22 cellular contexts compared by ENCODE assay signal in the genomic region with DNA sequence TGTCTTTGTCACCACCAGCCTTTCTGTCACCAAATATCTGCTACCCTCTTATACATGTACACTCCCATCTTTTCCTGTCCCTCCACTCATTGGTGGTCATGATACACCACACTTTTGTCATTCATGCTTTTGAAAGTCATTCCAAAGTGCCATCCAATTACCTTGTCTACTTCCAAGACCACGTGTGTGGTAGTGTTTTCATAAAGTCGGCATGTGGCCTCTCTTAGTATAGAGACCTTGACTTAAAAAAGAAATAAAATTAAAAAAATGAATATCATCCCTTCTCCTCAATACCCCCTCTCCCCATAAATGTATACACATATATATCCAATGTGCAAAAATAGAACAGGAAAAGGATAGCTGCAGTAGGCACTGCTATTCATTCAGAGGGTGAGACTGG.
DNase-seq lines count a peak whose midpoint lies in the region; ATAC-seq and TF ChIP-seq lines count a peak whose summit lies in the region.
"Had no signal": no experiment of that assay in that cellular context is flagged by ENCODE, and none has a peak within 500 bp of the region (broad histone marks: within the 10 kb centered on the region; RNA-seq: fewer than 3 reads in every experiment).

No MANE protein-coding gene starts in this region.

- no peaks in the 10 kb centered on the region for H3F3A ChIP-seq in GM23338 (replicated peaks; ENCODE audit: low read depth)

- no peak overlapping the region for H3K4me2 ChIP-seq in GM23338
- no peak overlapping the region for H3K4me2 ChIP-seq in Karpas-422 (ENCODE audit: low read depth, low read length, poor library complexity, severe bottlenecking)
- H3K4me2 ChIP-seq: BLaER1 had no signal

- POLR2A ChIA-PET in naive thymus-derived CD4-positive, alpha-beta T cell (lab: Charles Lee): no interaction called here

- H3K79me2 ChIP-seq in GM23338 (replicated peaks; ENCODE audit: insufficient read depth): no peaks in the 10 kb centered on the region
- H3K79me2 ChIP-seq in Karpas-422 (ENCODE audit: low read length): no peaks in the 10 kb centered on the region

- H3K4me1 ChIP-seq in GM23338 (ENCODE audit: insufficient read depth) (no peaks in the 10 kb centered on the region), Karpas-422 (ENCODE audit: low read length) (peaks cover 17% of the 10 kb centered on the region), esophagus muscularis mucosa (no peaks in the 10 kb centered on the region)
- H3K4me1 ChIP-seq in naive thymus-derived CD4-positive, alpha-beta T cell (ENCODE audit: control insufficient read depth in 2 of 2, insufficient read depth in 2 of 2, low read length in 2 of 2): no peaks in the 10 kb centered on the region
- H3K4me1 ChIP-seq: BE2C, BLaER1 had no signal

- H3K4me3 ChIP-seq in GM23338 (no peak overlapping the region), Karpas-422 (ENCODE audit: low read length) (no peak overlapping the region), esophagus muscularis mucosa (no peak overlapping the region)
- H3K4me3 ChIP-seq in naive thymus-derived CD4-positive, alpha-beta T cell (ENCODE audit: low read length): no peak overlapping the region
- H3K4me3 ChIP-seq: BLaER1, GM12878 had no signal

- intact Hi-C loops in esophagus muscularis mucosa (cut with DNase I): no loop called here
- intact Hi-C loops in naive thymus-derived CD4-positive, alpha-beta T cell (cut with micrococcal nuclease): no loop called here

- no peak overlapping the region for H3K27ac Mint-ChIP-seq in GM23338
- no peak overlapping the region for H3K27ac Mint-ChIP-seq in naive thymus-derived CD4-positive, alpha-beta T cell
- H3K27ac Mint-ChIP-seq: CD14-positive monocyte; CD4-positive, alpha-beta memory T cell; CD4-positive, CD25-positive, alpha-beta regulatory T cell; CD8-positive, alpha-beta memory T cell had no signal

- peaks cover 6% of the 10 kb centered on the region for H3K27me3 Mint-ChIP-seq in GM23338 (ENCODE audit: insufficient read depth, low read depth, poor library complexity)
- no peaks in the 10 kb centered on the region for H3K27me3 Mint-ChIP-seq in naive thymus-derived CD4-positive, alpha-beta T cell
- H3K27me3 Mint-ChIP-seq: CD4-positive, alpha-beta memory T cell; CD4-positive, CD25-positive, alpha-beta regulatory T cell; CD8-positive, alpha-beta memory T cell had no signal

- peaks cover 8% of the 10 kb centered on the region; the same call in 2 of the 3 replicates for H3K4me1 Mint-ChIP-seq in GM23338
- H3K4me1 Mint-ChIP-seq in naive thymus-derived CD4-positive, alpha-beta T cell: peaks cover 0 to 1% (median 0%) of the 10 kb centered on the region in 7 donors
- H3K4me1 Mint-ChIP-seq: CD14-positive monocyte; CD4-positive, alpha-beta memory T cell; CD4-positive, CD25-positive, alpha-beta regulatory T cell; CD8-positive, alpha-beta memory T cell had no signal

- H3K9me3 ChIP-seq in Karpas-422 (ENCODE audit: low read length): no peaks in the 10 kb centered on the region
- H3K9me3 ChIP-seq in esophagus muscularis mucosa: no peaks in the 10 kb centered on the region
- H3K9me3 ChIP-seq in naive thymus-derived CD4-positive, alpha-beta T cell (ENCODE audit: control insufficient read depth in 2 of 3, low read length in 3 of 3): no peaks in the 10 kb centered on the region
- H3K9me3 ChIP-seq: BE2C, BLaER1 had no signal

- 92% methylated on average over 2 of the region's 2 CpGs for WGBS in esophagus muscularis mucosa

- CTCF ChIA-PET in naive thymus-derived CD4-positive, alpha-beta T cell (lab: Charles Lee): no interaction called here

- TF ChIP-seq CTCF in GM23338 (conservative IDR thresholded peaks at IDR 0.05; ENCODE audit: low read depth in 2 of 2): no peak
- TF ChIP-seq CTCF in esophagus muscularis mucosa (IDR thresholded peaks at IDR 0.05): no peak

- H4K20me1 ChIP-seq in GM23338 (replicated peaks; ENCODE audit: insufficient read depth): no peaks in the 10 kb centered on the region
- no peaks in the 10 kb centered on the region for H4K20me1 ChIP-seq in Karpas-422 (ENCODE audit: insufficient read depth, low read depth, low read length)
- H4K20me1 ChIP-seq: BLaER1 had no signal

- H3K9me3 Mint-ChIP-seq in GM23338: peaks cover 3% of the 10 kb centered on the region; the same call in 1 of the 3 replicates
- H3K9me3 Mint-ChIP-seq in naive thymus-derived CD4-positive, alpha-beta T cell: peaks cover 0 to 14% (median 5%) of the 10 kb centered on the region in 11 donors

- peaks cover 5% of the 10 kb centered on the region; the same call in 1 of the 2 replicates for H3K36me3 ChIP-seq in GM23338 (ENCODE audit: insufficient read depth)
- H3K36me3 ChIP-seq in Karpas-422 (ENCODE audit: insufficient read depth, low read length): no peaks in the 10 kb centered on the region; the same call in 1 of the 2 replicates
- no peaks in the 10 kb centered on the region for H3K36me3 ChIP-seq in esophagus muscularis mucosa
- H3K36me3 ChIP-seq in naive thymus-derived CD4-positive, alpha-beta T cell (ENCODE audit: control insufficient read depth in 2 of 3, insufficient read depth in 3 of 3, low read length in 3 of 3): no peaks in the 10 kb centered on the region
- H3K36me3 ChIP-seq: BE2C, BLaER1 had no signal

- H3K27me3 ChIP-seq in GM23338 (ENCODE audit: insufficient read depth) (no peaks in the 10 kb centered on the region), Karpas-422 (ENCODE audit: low read length) (no peaks in the 10 kb centered on the region), esophagus muscularis mucosa (no peaks in the 10 kb centered on the region)
- no peaks in the 10 kb centered on the region for H3K27me3 ChIP-seq in naive thymus-derived CD4-positive, alpha-beta T cell (ENCODE audit: control insufficient read depth in 2 of 2, insufficient read depth in 2 of 2, low read length in 2 of 2)
- H3K27me3 ChIP-seq: BE2C, BLaER1 had no signal

- H3K27ac ChIP-seq in GM23338 (ENCODE audit: low read depth) (no peak overlapping the region), Karpas-422 (ENCODE audit: low read length) (no peak overlapping the region), esophagus muscularis mucosa (replicated peaks in 1 of 4) (no peak overlapping the region)
- no peak overlapping the region for H3K27ac ChIP-seq in naive thymus-derived CD4-positive, alpha-beta T cell (ENCODE audit: low read depth, low read length)
- H3K27ac ChIP-seq: BLaER1 had no signal

- TF ChIP-seq POLR2A in esophagus muscularis mucosa (IDR thresholded peaks at IDR 0.05; ENCODE audit: low read depth): no peak

- H2AFZ ChIP-seq in GM23338: peak overlapping the region; percentile 69
- H2AFZ ChIP-seq in Karpas-422 (ENCODE audit: low read length): 0 out of 2 replicates have a peak overlapping the region, but pooled peaks have one; percentile 7

- no peak overlapping the region for H3K9ac ChIP-seq in Karpas-422 (ENCODE audit: low read length)
- H3K9ac ChIP-seq: BLaER1 had no signal

- no peak for ATAC-seq in GM23338
- ATAC-seq in naive thymus-derived CD4-positive, alpha-beta T cell: no peak
- ATAC-seq: GM12878 had no signal

- H3K36me3 Mint-ChIP-seq in GM23338 (ENCODE audit: low read depth): no peaks in the 10 kb centered on the region
- H3K36me3 Mint-ChIP-seq in naive thymus-derived CD4-positive, alpha-beta T cell: peaks cover 0 to 5% (median 0%) of the 10 kb centered on the region in 5 donors
- H3K36me3 Mint-ChIP-seq: CD14-positive monocyte; CD4-positive, CD25-positive, alpha-beta regulatory T cell; CD8-positive, alpha-beta memory T cell had no signal

- no peak for DNase-seq in GM23338 (ENCODE audit: low spot score)
- DNase-seq in Karpas-422: no peak
- DNase-seq in esophagus muscularis mucosa (ENCODE audit: extremely low spot score): peak; percentile 57
- DNase-seq in NCI-H69 (lab: John Stamatoyannopoulos, UW): no peak
- no peak for DNase-seq in naive thymus-derived CD4-positive, alpha-beta T cell
- DNase-seq: 8988T; ACHN; BE2C; C1 segment of cervical spinal cord; CD4-positive, alpha-beta memory T cell; CD4-positive, CD25-positive, alpha-beta regulatory T cell; CD8-positive, alpha-beta memory T cell; COR-L47; DMS 273 treated with DMSO at 0.1 percent for 48 hours; DMS153; DMS79; DND-41; EL; GDM1 had no signal

- no peaks in the 10 kb centered on the region for H3K9me2 ChIP-seq in GM23338 (ENCODE audit: insufficient read depth)
- H3K9me2 ChIP-seq in Karpas-422 (replicated peaks; ENCODE audit: insufficient read depth, low read length): no peaks in the 10 kb centered on the region

- H3K4me3 Mint-ChIP-seq in GM23338: no peak overlapping the region
- no peak overlapping the region for H3K4me3 Mint-ChIP-seq in naive thymus-derived CD4-positive, alpha-beta T cell
- H3K4me3 Mint-ChIP-seq: CD14-positive monocyte; CD4-positive, alpha-beta memory T cell; CD4-positive, CD25-positive, alpha-beta regulatory T cell; CD8-positive, alpha-beta memory T cell had no signal

- no peak for TF ChIP-seq EP300 in esophagus muscularis mucosa (IDR thresholded peaks at IDR 0.05)

TF ChIP-seq in GM23338, 12 proteins besides CTCF, POLR2A, EP300 and RAD21:
- TF ChIP-seq STAT1 (IDR thresholded peaks at IDR 0.05; ENCODE audit: unreplicated experiment): no peak
- TF ChIP-seq, protein P1, sequence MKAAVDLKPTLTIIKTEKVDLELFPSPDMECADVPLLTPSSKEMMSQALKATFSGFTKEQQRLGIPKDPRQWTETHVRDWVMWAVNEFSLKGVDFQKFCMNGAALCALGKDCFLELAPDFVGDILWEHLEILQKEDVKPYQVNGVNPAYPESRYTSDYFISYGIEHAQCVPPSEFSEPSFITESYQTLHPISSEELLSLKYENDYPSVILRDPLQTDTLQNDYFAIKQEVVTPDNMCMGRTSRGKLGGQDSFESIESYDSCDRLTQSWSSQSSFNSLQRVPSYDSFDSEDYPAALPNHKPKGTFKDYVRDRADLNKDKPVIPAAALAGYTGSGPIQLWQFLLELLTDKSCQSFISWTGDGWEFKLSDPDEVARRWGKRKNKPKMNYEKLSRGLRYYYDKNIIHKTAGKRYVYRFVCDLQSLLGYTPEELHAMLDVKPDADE (IDR thresholded peaks at IDR 0.05): no peak
- no peak for TF ChIP-seq POLR2AphosphoS5 (IDR thresholded peaks at IDR 0.05; ENCODE audit: low read depth)
- no peak for TF ChIP-seq NANOG (IDR thresholded peaks at IDR 0.05; ENCODE audit: borderline replicate concordance)
- TF ChIP-seq ZNF114 (CRISPR knock-in tag; IDR thresholded peaks at IDR 0.05): no peak
